Comparison of ENCODE assay signal across 6 cellular contexts in genomic region chr11:61098261-61098660, GRCh38. TPM values are rescaled to one million over a fixed set of nuclear protein-coding genes. Genes with fewer than 3 reads are reported as not detected.
"Had no signal": no experiment of that assay in that cellular context is flagged by ENCODE, and none has a peak within 500 bp of the region (broad histone marks: within the 10 kb centered on the region; RNA-seq: fewer than 3 reads in every experiment).

No MANE protein-coding gene starts in this region.

RNA-seq across cellular contexts. Expression of gene CD5, which starts 4.0 kb away (rescaled TPM):
- total RNA-seq: dermis microvascular lymphatic vessel endothelial cell, endodermal cell, glomerular endothelial cell, kidney epithelial cell, lung microvascular endothelial cell had no signal
- polyA plus RNA-seq: keratinocyte had no signal
